In the genomic region with DNA sequence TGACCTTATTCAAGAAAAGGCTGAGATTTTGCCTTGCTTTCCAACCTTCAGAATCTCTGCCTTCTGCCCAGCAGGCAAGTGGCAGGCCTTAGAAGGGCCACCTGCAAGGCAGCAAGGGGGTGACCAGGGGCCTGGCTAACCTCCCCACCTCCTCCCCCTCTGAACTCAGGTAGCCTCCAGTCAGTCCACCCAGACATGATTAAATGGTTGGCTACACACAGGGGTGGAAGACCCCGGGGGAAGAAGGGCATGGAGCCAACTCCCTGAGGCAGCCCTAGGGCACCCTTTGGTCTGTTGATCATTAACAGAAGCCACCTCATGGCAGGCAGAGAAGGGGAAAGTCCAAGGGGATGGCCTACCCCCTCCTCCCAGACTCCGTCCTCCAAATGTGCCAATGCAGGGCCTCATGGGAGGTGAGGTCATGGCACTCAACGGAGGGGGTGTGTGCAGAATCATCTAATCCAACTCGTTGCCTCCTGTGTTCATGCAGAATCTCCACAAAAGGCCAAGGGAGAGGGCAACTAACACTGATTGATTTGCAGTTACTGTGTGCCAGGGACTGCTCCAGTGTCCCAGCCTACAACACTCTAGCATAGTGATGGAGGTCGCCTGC, we compare ENCODE assay signal across 8 cellular contexts. TPM values are rescaled to one million over a fixed set of nuclear protein-coding genes. Genes with fewer than 3 reads are reported as not detected.
DNase-seq lines count a peak whose midpoint lies in the region; ATAC-seq, FAIRE-seq and TF ChIP-seq lines count a peak whose summit lies in the region.

No MANE protein-coding gene starts in this region.

- BruUV-seq in OCI-LY7 (replicated peaks; lab: Mats Ljungman, UMichigan) (no TSS peak), A673 (replicated peaks; lab: Mats Ljungman, UMichigan) (no TSS peak)

- H3K27me3 ChIP-seq in keratinocyte (ENCODE audit: control insufficient read depth, extremely low read depth, insufficient read depth, low read length) = no peaks in the 10 kb centered on the region
- no peaks in the 10 kb centered on the region for H3K27me3 ChIP-seq in stomach
- no peaks in the 10 kb centered on the region for H3K27me3 ChIP-seq in A673 (replicated peaks; ENCODE audit: insufficient read depth, low read depth, low read length, poor library complexity)

- DNase-seq in SW480 (ENCODE audit: low spot score) = peak; percentile 97
- DNase-seq in keratinocyte (ENCODE audit: low read depth, low spot score) = no peak
- peak; percentile 81 for DNase-seq in stomach
- DNase-seq in DMS114 treated with DMSO at 0.1 percent for 48 hours (lab: John Stamatoyannopoulos, UW; ENCODE audit: unreplicated experiment) = no peak
- DNase-seq in OCI-LY7 (ENCODE audit: low spot score) = no peak
- DNase-seq in NAMALWA (ENCODE audit: low spot score) = no peak
- DNase-seq in A673 (ENCODE audit: low spot score) = no peak

- 36 to 56% (median 46%) methylated on average over 3 to 5 of the region's 5 CpGs for WGBS in stomach, 5 donors

- intact Hi-C loops in stomach (cut with DNase I; ENCODE audit: low total_unique reads) (no loop called here), OCI-LY7 (cut with micrococcal nuclease; ENCODE audit: unreplicated experiment) (no loop called here), A673 (cut with micrococcal nuclease; ENCODE audit: unreplicated experiment) (no loop called here)

- H3K27ac ChIP-seq in keratinocyte (ENCODE audit: control insufficient read depth, insufficient read depth, low read length) (peak overlapping the region; percentile 100), stomach (peak overlapping the region; percentile 93 to 100 (median 100)), OCI-LY7 (ENCODE audit: low read depth, low read length, poor library complexity, severe bottlenecking) (no peak overlapping the region), A673 (ENCODE audit: low read depth, low read length, poor library complexity, severe bottlenecking) (no peak overlapping the region)

- no peak for FAIRE-seq in keratinocyte (lab: Jason Lieb, UNC)

- peaks cover 4 to 6% of the 10 kb centered on the region in 2 experiments for H3K36me3 ChIP-seq in keratinocyte (ENCODE audit: control insufficient read depth in 2 of 2, extremely low read depth in 1 of 2, insufficient read depth in 2 of 2, low read length in 2 of 2)
- peaks cover 9 to 27% (median 23%) of the 10 kb centered on the region in 4 donors for H3K36me3 ChIP-seq in stomach
- H3K36me3 ChIP-seq in OCI-LY7 (ENCODE audit: insufficient read depth, low read length) = peaks cover 32% of the 10 kb centered on the region
- peaks cover 23% of the 10 kb centered on the region for H3K36me3 ChIP-seq in A673 (ENCODE audit: insufficient read depth, low read length, poor library complexity, severe bottlenecking)

- no peaks in the 10 kb centered on the region for H3K9me1 ChIP-seq in keratinocyte (ENCODE audit: control insufficient read depth, extremely low read depth, insufficient read depth, low read length)

- peak overlapping the region; percentile 31 for H3K9ac ChIP-seq in keratinocyte (ENCODE audit: control insufficient read depth, extremely low read depth, insufficient read depth, low read length)

- dilution Hi-C loops in keratinocyte (cut with MboI; ENCODE audit: extremely low pct_ligation_motif_present, low sequenced_read_pairs) = no loop called here

- no peak overlapping the region for H3K4me3 ChIP-seq in keratinocyte (ENCODE audit: control insufficient read depth in 2 of 3, extremely low read depth in 1 of 3, insufficient read depth in 2 of 3, low read depth in 1 of 3, low read length in 3 of 3)
- H3K4me3 ChIP-seq in stomach = no peak overlapping the region
- H3K4me3 ChIP-seq in OCI-LY7 (ENCODE audit: low read depth, low read length, poor library complexity, severe bottlenecking) = no peak overlapping the region
- no peak overlapping the region for H3K4me3 ChIP-seq in A673 (ENCODE audit: low read depth, low read length, poor library complexity, severe bottlenecking)

- no peak for TF ChIP-seq POLR2A in stomach (IDR thresholded peaks at IDR 0.05)

- ATAC-seq in GM18907 (IDR thresholded peaks at IDR 0.05; ENCODE audit: unreplicated experiment) = peak; percentile 51

- CTCF ChIA-PET in OCI-LY7 (lab: Charles Lee; ENCODE audit: unreplicated experiment) (no interaction called here), A673 (lab: Charles Lee) (no interaction called here)

- H3K4me2 ChIP-seq in keratinocyte (ENCODE audit: control insufficient read depth, extremely low read depth, insufficient read depth, low read depth, low read length) = peak overlapping the region; percentile 2
- no peak overlapping the region for H3K4me2 ChIP-seq in OCI-LY7 (ENCODE audit: low read length)

- no peaks in the 10 kb centered on the region for H3K9me2 ChIP-seq in OCI-LY7 (ENCODE audit: insufficient read depth, low read length)

- POLR2A ChIA-PET in OCI-LY7 (lab: Charles Lee) (interaction anchor here (0.6 to 2.0 kb wide), 5 partner anchors 8 to 101 kb away, joined by 3 to 8 read pairs (median 3); partner anchors contain the start of gene ZFP36L1), A673 (lab: Charles Lee; ENCODE audit: low non-redundant PET) (no interaction called here)

- no peak for TF ChIP-seq EP300 in stomach (IDR thresholded peaks at IDR 0.05)

- no peak for TF ChIP-seq CTCF in keratinocyte (optimal IDR thresholded peaks at IDR 0.05 in 1 of 3, IDR thresholded peaks at IDR 0.05 in 1 of 3, conservative IDR thresholded peaks at IDR 0.05 in 1 of 3; ENCODE audit: extremely low read depth in 1 of 3, insufficient read depth in 2 of 3, low read length in 3 of 3)
- no peak for TF ChIP-seq CTCF in stomach (IDR thresholded peaks at IDR 0.05)
- no peak for TF ChIP-seq CTCF in OCI-LY7 (conservative IDR thresholded peaks at IDR 0.05; ENCODE audit: low read length)
- no peak for TF ChIP-seq CTCF in A673 (conservative IDR thresholded peaks at IDR 0.05; ENCODE audit: low read depth, low read length)

- H2AFZ ChIP-seq in keratinocyte (ENCODE audit: control insufficient read depth, low read length) = no peak overlapping the region
- H2AFZ ChIP-seq in OCI-LY7 (ENCODE audit: low read length) = no peak overlapping the region

- H3K9me3 ChIP-seq in keratinocyte (ENCODE audit: control insufficient read depth, low read depth, low read length) = no peaks in the 10 kb centered on the region
- H3K9me3 ChIP-seq in stomach = no peaks in the 10 kb centered on the region
- H3K9me3 ChIP-seq in OCI-LY7 (ENCODE audit: low read length) = no peaks in the 10 kb centered on the region
- H3K9me3 ChIP-seq in A673 (ENCODE audit: low read depth, low read length, poor library complexity, severe bottlenecking) = no peaks in the 10 kb centered on the region

- peaks cover 3% of the 10 kb centered on the region for H4K20me1 ChIP-seq in keratinocyte (ENCODE audit: control insufficient read depth, extremely low read depth, insufficient read depth, low read length)
- peaks cover 9% of the 10 kb centered on the region; the same call in 1 of the 2 replicates for H4K20me1 ChIP-seq in OCI-LY7 (ENCODE audit: insufficient read depth, low read length)

- H3K79me2 ChIP-seq in keratinocyte (ENCODE audit: control insufficient read depth, insufficient read depth, low read length) (peaks cover 4% of the 10 kb centered on the region), OCI-LY7 (ENCODE audit: insufficient read depth, low read depth, low read length) (peaks cover 21% of the 10 kb centered on the region; the same call in 1 of the 2 replicates)

- H3K4me1 ChIP-seq in keratinocyte (ENCODE audit: control insufficient read depth, extremely low read depth, insufficient read depth, low read length) (peaks cover 42% of the 10 kb centered on the region), stomach (peaks cover 69 to 98% (median 87%) of the 10 kb centered on the region in 4 donors), OCI-LY7 (ENCODE audit: insufficient read depth, low read length, poor library complexity, severe bottlenecking) (peaks cover 65% of the 10 kb centered on the region), A673 (ENCODE audit: insufficient read depth, low read length, poor library complexity, severe bottlenecking) (peaks cover 17% of the 10 kb centered on the region)

RNA-seq across cellular contexts. Expression of gene ZFP36L1, which starts 8.5 kb away (rescaled TPM):
- 66.9 to 142 TPM (median 85.2 TPM) in 3 replicates for polyA plus RNA-seq in keratinocyte
- 58.4 TPM for polyA plus RNA-seq in keratinocyte (2011; ENCODE audit: low read depth)
- 118 and 212 TPM in 2 replicates for polyA plus RNA-seq in keratinocyte (2011; cell fraction: cytosol; rRNA removed)
- polyA plus RNA-seq in keratinocyte (2011; cell fraction: nucleus; rRNA removed) = 311 and 342 TPM in 2 replicates
- polyA plus RNA-seq in keratinocyte (2012; ENCODE audit: low replicate concordance) = 176 and 280 TPM in 2 replicates
- 45.4 to 273 TPM (median 50.6 TPM) in 3 replicates for polyA minus RNA-seq in keratinocyte
- polyA minus RNA-seq in keratinocyte (2011; cell fraction: cytosol; rRNA and poly(A)+ RNA removed) = 802 TPM
- polyA minus RNA-seq in keratinocyte (2011; cell fraction: nucleus; rRNA and poly(A)+ RNA removed) = 213 and 226 TPM in 2 replicates
- 100 to 1,000 TPM in 4 of 5 donors, 10 to 100 TPM in 1; 44.4 to 655 (median 255) TPM for total RNA-seq in stomach
- polyA plus RNA-seq in stomach = 10 to 100 TPM; 64.0 to 80.1 (median 70.4) TPM
- total RNA-seq in OCI-LY7 (2014; rRNA removed; shearing (Covaris generic)) = 24.2 and 25.6 TPM in 2 replicates
- 51.4 and 57.0 TPM in 2 replicates for total RNA-seq in OCI-LY7 (2022)
- 69.5 and 77.1 TPM in 2 replicates for total RNA-seq in A673 (2021)

Comparison
In these comparisons a context has a peak if more than half of its experiments do, and no peak if none do; other contexts are left out.
1. DNase-seq: peak in SW480 (single experiment) and stomach (single experiment); none in keratinocyte (single experiment), DMS114 treated with DMSO at 0.1 percent for 48 hours (single experiment), OCI-LY7 (single experiment), NAMALWA (single experiment) and A673 (single experiment).
2. H3K27ac ChIP-seq: peak in keratinocyte (single experiment) and stomach (5 of 5); none in OCI-LY7 (single experiment) and A673 (single experiment).